Comparison of ENCODE assay signal across 34 cellular contexts in the genomic region with DNA sequence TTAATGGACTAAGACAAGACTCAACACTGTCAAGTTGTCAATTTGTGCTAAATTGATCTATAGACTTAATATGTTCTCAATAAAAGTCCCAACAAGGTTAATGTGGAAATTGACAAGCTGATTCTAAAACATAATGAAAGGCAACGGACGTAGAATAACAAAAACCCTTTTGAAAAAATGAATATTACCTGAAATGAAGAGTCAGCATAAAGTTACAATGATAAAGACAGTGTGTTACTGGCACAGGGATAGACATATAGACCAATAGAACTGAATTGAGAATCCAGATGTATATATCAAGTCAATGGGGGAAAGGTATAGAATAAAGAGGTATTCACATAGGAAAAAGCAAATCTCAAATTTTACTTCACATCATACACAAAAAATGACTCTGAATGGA. TPM values are rescaled to one million over a fixed set of nuclear protein-coding genes. Genes with fewer than 3 reads are reported as not detected.
"Had no signal": no experiment of that assay in that cellular context is flagged by ENCODE, and none has a peak within 500 bp of the region (broad histone marks: within the 10 kb centered on the region; RNA-seq: fewer than 3 reads in every experiment).

No MANE protein-coding gene starts in this region.

- H3K4me3 ChIP-seq: adrenal gland, body of pancreas, breast epithelium had no signal

- H3K9me3 ChIP-seq: adrenal gland, body of pancreas, breast epithelium had no signal

- H3K4me1 ChIP-seq: adrenal gland, breast epithelium had no signal

- DNase-seq: activated B cell treated with CpG ODN at 0.5 μM for 24 hours; activated CD4-positive, alpha-beta memory T cell treated with anti-CD3 and anti-CD28 coated beads for 36 hours; activated CD4-positive, alpha-beta T cell treated with anti-CD3 and anti-CD28 coated beads for 4 hours; activated CD4-positive, alpha-beta T cell treated with anti-CD3 and anti-CD28 coated beads, Interleukin-2, amount 10 ng/mL, durations not matched to agents 24 days and 14 days; activated CD4-positive, alpha-beta T cell treated with anti-CD3 and anti-CD28 coated beads, Interleukin-2, amount 50 U/mL, for 1 hour; activated CD4-positive, alpha-beta T cell treated with anti-CD3 and anti-CD28 coated beads, Interleukin-2, amount 50 U/mL, for 4 hours; activated CD4-positive, CD25-positive, alpha-beta regulatory T cell treated with anti-CD3 and anti-CD28 coated beads, Interleukin-2, amount 50 U/mL, for 72 hours; activated CD8-positive, alpha-beta memory T cell treated with anti-CD3 and anti-CD28 coated beads, Interleukin-2, amount 50 U/mL, for 4 hours; activated CD8-positive, alpha-beta T cell treated with anti-CD3 and anti-CD28 coated beads for 36 hours; activated effector memory CD4-positive, alpha-beta T cell treated with anti-CD3 and anti-CD28 coated beads, Interleukin-2, amount 50 U/mL, for 16 hours; activated gamma-delta T cell treated with Interleukin-2 at 50 U/mL for 16 hours; activated naive CD4-positive, alpha-beta T cell; activated naive CD4-positive, alpha-beta T cell treated with anti-CD3 and anti-CD28 coated beads for 36 hours; activated naive CD4-positive, alpha-beta T cell treated with anti-CD3 and anti-CD28 coated beads, Interleukin-2, amount 50 U/mL, for 16 hours; activated naive CD8-positive, alpha-beta T cell treated with anti-CD3 and anti-CD28 coated beads for 36 hours; activated T-cell treated with anti-CD3 and anti-CD28 coated beads for 4 hours; activated T-cell treated with anti-CD3 and anti-CD28 coated beads, Interleukin-2, amount 50 U/mL, for 1 hour; activated T-cell treated with anti-CD3 and anti-CD28 coated beads, Interleukin-2, amount 50 U/mL, for 4 hours; activated T-cell treated with anti-CD3 and anti-CD28 coated beads, Interleukin-2, amount 50 U/mL, for 72 hours; adrenal gland; amniotic stem cell; aorta; body of pancreas; brain microvascular endothelial cell; central memory CD4-positive, alpha-beta T cell; T-helper 2 cell; T-helper 9 cell had no signal

- H3K27ac ChIP-seq: adrenal gland, body of pancreas, brain microvascular endothelial cell, breast epithelium, VCaP had no signal

- FAIRE-seq: astrocyte, TTC549 had no signal

- H3K36me3 ChIP-seq: adrenal gland, brain microvascular endothelial cell, breast epithelium had no signal

- H3K27me3 ChIP-seq: adrenal gland, body of pancreas, brain microvascular endothelial cell, breast epithelium had no signal

- ATAC-seq: activated CD8-positive, alpha-beta T cell treated with anti-CD3 and anti-CD28 coated beads for 36 hours; activated naive CD4-positive, alpha-beta T cell treated with anti-CD3 and anti-CD28 coated beads, Interleukin-2, amount 50 U/mL, for 72 hours; activated T-cell treated with anti-CD3 and anti-CD28 coated beads, Interleukin-2, amount 50 U/mL, for 4 hours; activated T-cell treated with anti-CD3 and anti-CD28 coated beads, Interleukin-2, amount 50 U/mL, for 72 hours; activated T-helper 17 cell treated with anti-CD3 and anti-CD28 coated beads, Interleukin-2, amount 50 U/mL, for 72 hours; body of pancreas had no signal

RNA-seq across cellular contexts. Expression of a gene that starts 37.7 kb away (rescaled TPM):
- total RNA-seq: activated B cell treated with CpG ODN at 0.5 μM for 24 hours; activated T-cell treated with anti-CD3 and anti-CD28 coated beads, Interleukin-2, amount 50 U/mL, for 4 hours; adrenal gland; cerebellum had no signal
- polyA plus RNA-seq: aorta had no signal
